8 cellular contexts compared by ENCODE assay signal in the genomic region with DNA sequence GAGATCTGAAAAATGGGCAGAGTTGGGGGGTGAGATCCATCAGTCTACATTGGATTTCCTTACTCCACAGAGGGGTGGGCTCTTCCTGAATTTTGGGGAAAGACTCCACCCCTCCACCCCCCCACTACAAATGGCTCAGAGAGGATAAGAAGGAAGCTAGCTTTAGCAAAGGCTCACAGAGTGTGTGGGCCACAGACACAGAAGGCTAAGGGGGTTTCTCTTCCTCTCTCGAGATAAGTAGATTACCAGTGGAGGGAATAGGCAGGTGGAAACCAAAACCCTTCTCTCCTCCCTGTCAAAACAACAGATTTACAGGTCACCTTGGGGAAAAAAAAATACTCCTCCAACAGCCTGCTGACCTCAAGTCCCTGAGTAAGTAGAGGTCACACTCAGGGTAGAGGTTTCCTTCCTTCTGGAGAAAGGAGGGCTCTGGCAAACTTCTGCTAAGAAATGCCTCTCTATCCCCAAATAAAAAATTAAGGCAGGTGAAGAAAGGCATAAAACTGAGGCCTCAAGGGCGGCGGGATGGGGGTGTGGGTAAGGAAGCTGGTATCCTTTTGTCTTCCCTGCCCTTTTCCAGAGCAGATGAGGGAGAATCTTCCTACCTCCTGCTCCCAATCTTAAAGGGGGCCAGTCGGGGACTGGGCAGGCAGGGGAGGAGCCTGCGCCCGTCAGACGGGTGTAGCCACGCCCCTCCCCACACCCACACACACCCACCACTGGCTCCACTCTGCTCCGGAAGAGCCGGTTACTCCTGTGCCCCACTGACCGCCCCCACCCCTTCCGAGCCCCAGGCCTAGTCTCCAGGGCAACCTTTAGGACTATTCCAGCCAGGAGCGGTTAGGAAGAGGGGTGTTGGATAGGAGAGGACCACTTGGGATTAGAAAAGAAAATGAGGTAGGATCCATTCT. TPM values are rescaled to one million over a fixed set of nuclear protein-coding genes. Genes with fewer than 3 reads are reported as not detected.
DNase-seq lines count a peak whose midpoint lies in the region; ATAC-seq and TF ChIP-seq lines count a peak whose summit lies in the region.

No MANE protein-coding gene starts in this region.

- H3K27me3 ChIP-seq in right atrium auricular region = no peaks in the 10 kb centered on the region
- H3K27me3 ChIP-seq in rectal smooth muscle tissue (ENCODE audit: control insufficient read depth, insufficient read depth, low read length) = no peaks in the 10 kb centered on the region

- peak; percentile 53 for DNase-seq in DMS 273 (lab: John Stamatoyannopoulos, UW; ENCODE audit: unreplicated experiment)
- DNase-seq in DMS 273 treated with DMSO at 0.1 percent for 48 hours (lab: John Stamatoyannopoulos, UW) = no peak
- peak; percentile 58 for DNase-seq in HT-29 (ENCODE audit: low spot score)
- no peak for DNase-seq in SK-N-MC (ENCODE audit: low read depth, low spot score)
- peak in 33 of 58 donors; percentile 0 to 64 (median 18) for DNase-seq in anterior cingulate cortex (lab: John Stamatoyannopoulos, UW)
- DNase-seq in right atrium auricular region (ENCODE audit: low spot score) = peak; percentile 64

- no peak for TF ChIP-seq CTCF in right atrium auricular region (IDR thresholded peaks at IDR 0.05)

- H3K9ac ChIP-seq in SK-N-MC (ENCODE audit: insufficient read length) = no peak overlapping the region
- no peak overlapping the region for H3K9ac ChIP-seq in rectal smooth muscle tissue (ENCODE audit: low read length)

- H3K36me3 ChIP-seq in SK-N-MC (ENCODE audit: insufficient read depth, low read length) (peaks cover 1% of the 10 kb centered on the region), right atrium auricular region (no peaks in the 10 kb centered on the region), rectal smooth muscle tissue (ENCODE audit: control insufficient read depth, insufficient read depth, low read length) (no peaks in the 10 kb centered on the region)

- peak overlapping the region; percentile 72; the same call in 1 of the 2 replicates for H3K27ac ChIP-seq in SK-N-MC
- peak overlapping the region; percentile 69 to 91 for H3K27ac ChIP-seq in right atrium auricular region
- H3K27ac ChIP-seq in rectal smooth muscle tissue (ENCODE audit: low read depth, low read length) = no peak overlapping the region

- H3K4me1 ChIP-seq in right atrium auricular region = peaks cover 0 to 62% of the 10 kb centered on the region in 2 donors
- peaks cover 12% of the 10 kb centered on the region for H3K4me1 ChIP-seq in rectal smooth muscle tissue (ENCODE audit: control insufficient read depth, insufficient read depth, low read length)

- no peak for ATAC-seq in HG02938 (IDR thresholded peaks at IDR 0.05; ENCODE audit: unreplicated experiment)

- H3K9me3 ChIP-seq in SK-N-MC (ENCODE audit: low read depth, low read length) = no peaks in the 10 kb centered on the region
- no peaks in the 10 kb centered on the region for H3K9me3 ChIP-seq in right atrium auricular region

- peak overlapping the region; percentile 65 for H3K4me3 ChIP-seq in SK-N-MC
- H3K4me3 ChIP-seq in right atrium auricular region = peak overlapping the region in 1 of 2 donors; percentile 31
- peak overlapping the region; percentile 17 for H3K4me3 ChIP-seq in rectal smooth muscle tissue (ENCODE audit: low read length)

RNA-seq across cellular contexts. Expression of gene BAZ2A, which starts 1.9 kb away (rescaled TPM):
- 43.3 and 47.1 TPM in 2 replicates for total RNA-seq in HT-29 (2014; rRNA removed; shearing (Covaris generic))
- 10 to 100 TPM; 38.6 to 42.7 TPM for total RNA-seq in right atrium auricular region

RNA-seq across cellular contexts. Expression of gene ATP5F1B, which starts 13.7 kb away (rescaled TPM):
- 397 and 447 TPM in 2 replicates for total RNA-seq in HT-29 (2014; rRNA removed; shearing (Covaris generic))
- total RNA-seq in right atrium auricular region = 1,000 to 10,000 TPM; 1,028 to 1,860 TPM

RNA-seq across cellular contexts. Expression of gene PTGES3, which starts 56.0 kb away (rescaled TPM):
- 80.2 and 83.4 TPM in 2 replicates for total RNA-seq in HT-29 (2014; rRNA removed; shearing (Covaris generic))
- total RNA-seq in right atrium auricular region = 10 to 100 TPM; 69.6 to 71.1 TPM

Comparison
In these comparisons a context has a peak if more than half of its experiments do, and no peak if none do; other contexts are left out.
1. DNase-seq: peak in DMS 273 (single experiment), HT-29 (single experiment), anterior cingulate cortex (33 of 58) and right atrium auricular region (single experiment); none in DMS 273 treated with DMSO at 0.1 percent for 48 hours (single experiment) and SK-N-MC (single experiment).